22 cellular contexts compared by ENCODE assay signal in genomic region chr12:109532721-109533486, GRCh38. TPM values are rescaled to one million over a fixed set of nuclear protein-coding genes. Genes with fewer than 3 reads are reported as not detected.
DNase-seq lines count a peak whose midpoint lies in the region; ATAC-seq and TF ChIP-seq lines count a peak whose summit lies in the region.
"Had no signal": no experiment of that assay in that cellular context is flagged by ENCODE, and none has a peak within 500 bp of the region (broad histone marks: within the 10 kb centered on the region; RNA-seq: fewer than 3 reads in every experiment).

No MANE protein-coding gene starts in this region.

- no peak overlapping the region for H3K27ac ChIP-seq in aorta (ENCODE audit: low read depth in 1 of 2, low read length in 2 of 2)
- H3K27ac ChIP-seq: A549 had no signal

- no peak overlapping the region for H3K4me3 Mint-ChIP-seq in stimulated activated naive CD8-positive, alpha-beta T cell treated with anti-CD3 and anti-CD28 coated beads, Interleukin-15, amount 100 ng/mL, for 72 hours
- H3K4me3 Mint-ChIP-seq in glutamatergic neuron (ENCODE audit: unreplicated experiment) = peak overlapping the region; percentile 52
- H3K4me3 Mint-ChIP-seq: CD4-positive, alpha-beta T cell had no signal

- no peak overlapping the region for H3K4me3 ChIP-seq in aorta (ENCODE audit: low read length in 2 of 2)
- H3K4me3 ChIP-seq: A549 had no signal

- H3K4me1 Mint-ChIP-seq in stimulated activated naive CD8-positive, alpha-beta T cell treated with anti-CD3 and anti-CD28 coated beads, Interleukin-15, amount 100 ng/mL, for 72 hours = no peaks in the 10 kb centered on the region
- peaks cover 35% of the 10 kb centered on the region for H3K4me1 Mint-ChIP-seq in glutamatergic neuron (ENCODE audit: low read depth, unreplicated experiment)

- H3K36me3 ChIP-seq in aorta (ENCODE audit: control insufficient read depth in 1 of 2, insufficient read depth in 2 of 2, low read length in 1 of 2) = peaks cover 0 to 10% of the 10 kb centered on the region in 2 donors

- no peak for DNase-seq in stimulated activated naive CD8-positive, alpha-beta T cell treated with anti-CD3 and anti-CD28 coated beads, Interleukin-15, amount 100 ng/mL, for 72 hours
- no peak for DNase-seq in stimulated activated naive CD8-positive, alpha-beta T cell treated with anti-CD3 and anti-CD28 coated beads, Interleukin-15, Interleukin-2, amounts not matched to agents 100 U/mL and 50 U/mL, for 24 hours
- DNase-seq in NCI-H2107 treated with DMSO at 0.1 percent for 48 hours (lab: John Stamatoyannopoulos, UW; ENCODE audit: unreplicated experiment) (peak; percentile 89), glutamatergic neuron (peak; percentile 24), aorta (peak; percentile 40 to 71), islet precursor cell (no peak)
- DNase-seq: Calu3; CD4-positive, alpha-beta T cell; DMS53; GOT3; IMR-90; Karpas-422; MM.1S; NCI-H1092; NCI-H1694 treated with DMSO at 0.1 percent for 48 hours; NCI-H510A; NCI-H774; SHP77; SK-N-SH had no signal

- no peaks in the 10 kb centered on the region for H3K27me3 ChIP-seq in aorta (ENCODE audit: control insufficient read depth in 1 of 2, insufficient read depth in 2 of 2, low read length in 1 of 2)

- H3K4me1 ChIP-seq in aorta (ENCODE audit: control insufficient read depth in 1 of 2, insufficient read depth in 2 of 2, low read length in 2 of 2) = no peaks in the 10 kb centered on the region
- H3K4me1 ChIP-seq: A549 had no signal

- ATAC-seq in stimulated activated naive CD8-positive, alpha-beta T cell treated with anti-CD3 and anti-CD28 coated beads, Interleukin-15, amount 100 ng/mL, for 72 hours = peak; percentile 31
- ATAC-seq in stimulated activated naive CD8-positive, alpha-beta T cell treated with anti-CD3 and anti-CD28 coated beads, Interleukin-15, Interleukin-2, amounts not matched to agents 100 U/mL and 50 U/mL, for 24 hours = no peak
- ATAC-seq in aorta (ENCODE audit: low FRiP score) (no peak), HG02759 (IDR thresholded peaks at IDR 0.05; ENCODE audit: unreplicated experiment) (no peak), HG03571 (IDR thresholded peaks at IDR 0.05; ENCODE audit: unreplicated experiment) (no peak)
- ATAC-seq: A549 had no signal

- H3K9me3 Mint-ChIP-seq in stimulated activated naive CD8-positive, alpha-beta T cell treated with anti-CD3 and anti-CD28 coated beads, Interleukin-15, amount 100 ng/mL, for 72 hours = no peaks in the 10 kb centered on the region
- H3K9me3 Mint-ChIP-seq in glutamatergic neuron (ENCODE audit: unreplicated experiment) = peaks cover 2% of the 10 kb centered on the region
- H3K9me3 Mint-ChIP-seq: CD4-positive, alpha-beta T cell had no signal

- H3K27ac Mint-ChIP-seq in stimulated activated naive CD8-positive, alpha-beta T cell treated with anti-CD3 and anti-CD28 coated beads, Interleukin-15, amount 100 ng/mL, for 72 hours = peak overlapping the region in 1 of 2 donors; percentile 30
- no peak overlapping the region for H3K27ac Mint-ChIP-seq in glutamatergic neuron (ENCODE audit: unreplicated experiment)
- H3K27ac Mint-ChIP-seq: CD4-positive, alpha-beta T cell had no signal

- no peaks in the 10 kb centered on the region for H3K9me3 ChIP-seq in aorta (ENCODE audit: control insufficient read depth, low read length)
- H3K9me3 ChIP-seq: A549, SK-N-SH had no signal

- no peaks in the 10 kb centered on the region for H3K27me3 Mint-ChIP-seq in stimulated activated naive CD8-positive, alpha-beta T cell treated with anti-CD3 and anti-CD28 coated beads, Interleukin-15, amount 100 ng/mL, for 72 hours
- peaks cover 1% of the 10 kb centered on the region for H3K27me3 Mint-ChIP-seq in glutamatergic neuron (ENCODE audit: unreplicated experiment)
- H3K27me3 Mint-ChIP-seq: CD4-positive, alpha-beta T cell had no signal

- WGBS in aorta, 2 donors = 83 to 86% methylated on average over 24 of the region's 24 CpGs

- no peak for TF ChIP-seq CTCF in glutamatergic neuron (IDR thresholded peaks at IDR 0.05; ENCODE audit: partially characterized antibody, unreplicated experiment)

- intact Hi-C loops in aorta (cut with DNase I) = no loop called here

- peaks cover 3% of the 10 kb centered on the region for H3K36me3 Mint-ChIP-seq in glutamatergic neuron (ENCODE audit: unreplicated experiment)

RNA-seq across cellular contexts. Expression of gene MMAB, which starts 40.4 kb away (rescaled TPM):
- total RNA-seq in glutamatergic neuron (ENCODE audit: unreplicated experiment) (28.7 TPM), aorta (10 to 100 TPM; 17.8 to 26.4 TPM)
- polyA plus RNA-seq in aorta = 10 to 100 TPM; 30.9 to 32.8 TPM

RNA-seq across cellular contexts. Expression of gene MVK, which starts 40.7 kb away (rescaled TPM):
- total RNA-seq in glutamatergic neuron (ENCODE audit: unreplicated experiment) (53.6 TPM), aorta (10 to 100 TPM in 1 of 2 donors, 1 to 10 TPM in 1; 8.5 to 12.4 TPM)
- polyA plus RNA-seq in aorta = 10 to 100 TPM; 12.6 to 14.3 TPM

RNA-seq across cellular contexts. Expression of gene UBE3B, which starts 55.5 kb away (rescaled TPM):
- total RNA-seq in glutamatergic neuron (ENCODE audit: unreplicated experiment) (44.2 TPM), aorta (10 to 100 TPM; 36.2 to 40.2 TPM)
- 10 to 100 TPM; 12.9 to 15.8 TPM for polyA plus RNA-seq in aorta

RNA-seq across cellular contexts. Expression of gene KCTD10, which starts 55.8 kb away (rescaled TPM):
- total RNA-seq in glutamatergic neuron (ENCODE audit: unreplicated experiment) (95.2 TPM), aorta (100 to 1,000 TPM; 157 to 199 TPM)
- polyA plus RNA-seq in aorta = 100 to 1,000 TPM in 1 of 2 donors, 10 to 100 TPM in 1; 79.7 to 172 TPM

Comparison
In these comparisons a context has a peak if more than half of its experiments do, and no peak if none do; other contexts are left out.
1. DNase-seq: peak in NCI-H2107 treated with DMSO at 0.1 percent for 48 hours (single experiment), glutamatergic neuron (single experiment) and aorta (2 of 2); none in stimulated activated naive CD8-positive, alpha-beta T cell treated with anti-CD3 and anti-CD28 coated beads, Interleukin-15, amount 100 ng/mL, for 72 hours (0 of 2), stimulated activated naive CD8-positive, alpha-beta T cell treated with anti-CD3 and anti-CD28 coated beads, Interleukin-15, Interleukin-2, amounts not matched to agents 100 U/mL and 50 U/mL, for 24 hours (single experiment) and islet precursor cell (single experiment).